Comparison of ENCODE assay signal across 33 cellular contexts in the genomic region with DNA sequence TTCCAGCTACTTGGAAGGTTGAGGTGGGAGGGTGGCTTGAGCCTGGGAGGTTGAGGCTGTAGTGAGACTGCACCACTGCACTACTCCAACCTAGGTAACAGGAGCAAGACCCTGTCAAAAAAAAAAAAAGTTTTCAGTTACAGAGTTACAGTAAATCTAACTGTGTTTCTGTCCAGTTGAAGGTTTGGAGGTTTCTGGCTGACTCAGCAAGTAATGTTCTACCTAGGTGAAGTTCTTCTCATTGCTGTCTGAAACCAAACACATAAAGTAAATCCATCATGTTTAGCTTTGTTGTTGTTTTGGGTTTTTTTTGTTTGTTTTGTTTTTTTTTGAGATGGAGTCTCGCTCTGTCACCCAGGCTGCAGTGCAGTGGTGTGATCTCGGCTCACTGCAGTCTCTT. TPM values are rescaled to one million over a fixed set of nuclear protein-coding genes. Genes with fewer than 3 reads are reported as not detected.
"Had no signal": no experiment of that assay in that cellular context is flagged by ENCODE, and none has a peak within 500 bp of the region (broad histone marks: within the 10 kb centered on the region; RNA-seq: fewer than 3 reads in every experiment).

No MANE protein-coding gene starts in this region.

- ATAC-seq: naive thymus-derived CD8-positive, alpha-beta T cell; natural killer cell treated with Interleukin-12 subunit alpha and Interleukin-12 subunit beta and Interleukin-15 and Interleukin-18, amount 100 ng/mL, for 72 hours; pancreas; sciatic nerve; stimulated activated memory B cell treated with anti-CD40 and anti-IgM and Interleukin-4, amounts not matched to agents 10 μg/mL and 1 μg/mL and 100 μg/mL, for 72 hours; stimulated activated naive CD8-positive, alpha-beta T cell treated with anti-CD3 and anti-CD28 coated beads, Interleukin-15, amount 100 ng/mL, for 72 hours; stimulated activated naive CD8-positive, alpha-beta T cell treated with anti-CD3 and anti-CD28 coated beads, Interleukin-15, Interleukin-2, amounts not matched to agents 100 U/mL and 50 U/mL, for 24 hours; upper lobe of right lung had no signal

- H3K27me3 ChIP-seq: neutrophil, pancreas, right atrium auricular region, spleen, suprapubic skin, testis, tibial artery, transverse colon, upper lobe of right lung, uterus had no signal

- H3K36me3 ChIP-seq: neutrophil, pancreas, prostate gland, right atrium auricular region, suprapubic skin, transverse colon, upper lobe of right lung, uterus had no signal

- H3K27ac ChIP-seq: neutrophil, pancreas, prostate gland, right atrium auricular region, skin epidermis, spleen, suprapubic skin, testis, tibial artery, transverse colon, upper lobe of right lung, uterus had no signal

- H3K9me3 ChIP-seq: neutrophil, pancreas, prostate gland, right atrium auricular region, spleen, suprapubic skin, testis, tibial artery, transverse colon, upper lobe of right lung, uterus had no signal

- FAIRE-seq: pancreas had no signal

- DNase-seq: naive thymus-derived CD8-positive, alpha-beta T cell; nephron progenitor cell; nucleus accumbens; pancreas; retina; spleen; stimulated activated CD4-positive, alpha-beta T cell treated with anti-CD3 and anti-CD28 coated beads, Interleukin-12 subunit alpha, Interleukin-12 subunit beta, amount 100 ng/mL, for 4 hours; stimulated activated CD4-positive, alpha-beta T cell treated with anti-CD3 and anti-CD28 coated beads, Interleukin-1b, Interleukin-23, amount 100 ng/mL, for 48 hours; stimulated activated CD4-positive, alpha-beta T cell treated with anti-CD3 and anti-CD28 coated beads, Interleukin-4, amount 100 ng/mL, for 1 hour; stimulated activated CD4-positive, alpha-beta T cell treated with anti-CD3 and anti-CD28 coated beads, Interleukin-4, amount 100 ng/mL, for 4 hours; stimulated activated CD8-positive, alpha-beta memory T cell treated with anti-CD3 and anti-CD28 coated beads, Interleukin-4, amount 100 ng/mL, for 48 hours; stimulated activated naive CD4-positive, alpha-beta T cell; stimulated activated naive CD8-positive, alpha-beta T cell treated with anti-CD3 and anti-CD28 coated beads, Interleukin-15, amount 100 ng/mL, for 72 hours; stimulated activated naive CD8-positive, alpha-beta T cell treated with anti-CD3 and anti-CD28 coated beads, Interleukin-15, Interleukin-2, amounts not matched to agents 100 U/mL and 50 U/mL, for 24 hours; substantia nigra; testis; tibial artery; transverse colon; upper lobe of right lung; uterus had no signal

- H3K4me3 ChIP-seq: pancreas, prostate gland, right atrium auricular region, skin epidermis, smooth muscle cell, spleen, suprapubic skin, testis, tibial artery, transverse colon, upper lobe of right lung, uterus had no signal

- H3K4me2 ChIP-seq: smooth muscle cell had no signal

- H3K4me1 ChIP-seq: pancreas, prostate gland, right atrium auricular region, spleen, testis, tibial artery, upper lobe of right lung, uterus had no signal

RNA-seq across cellular contexts. Expression of gene SLC4A9, which starts 33.7 kb away (rescaled TPM):
- total RNA-seq: naive thymus-derived CD8-positive, alpha-beta T cell; natural killer cell treated with Interleukin-12 subunit alpha and Interleukin-12 subunit beta and Interleukin-15 and Interleukin-18, amount 100 ng/mL, for 72 hours; neural crest cell; osteocyte; posterior vena cava; prostate gland; pulmonary artery endothelial cell; right atrium auricular region; smooth muscle cell had no signal
- polyA plus RNA-seq: naive thymus-derived CD8-positive, alpha-beta T cell; smooth muscle cell had no signal
